Comparison of ENCODE assay signal across 13 cellular contexts in the genomic region with DNA sequence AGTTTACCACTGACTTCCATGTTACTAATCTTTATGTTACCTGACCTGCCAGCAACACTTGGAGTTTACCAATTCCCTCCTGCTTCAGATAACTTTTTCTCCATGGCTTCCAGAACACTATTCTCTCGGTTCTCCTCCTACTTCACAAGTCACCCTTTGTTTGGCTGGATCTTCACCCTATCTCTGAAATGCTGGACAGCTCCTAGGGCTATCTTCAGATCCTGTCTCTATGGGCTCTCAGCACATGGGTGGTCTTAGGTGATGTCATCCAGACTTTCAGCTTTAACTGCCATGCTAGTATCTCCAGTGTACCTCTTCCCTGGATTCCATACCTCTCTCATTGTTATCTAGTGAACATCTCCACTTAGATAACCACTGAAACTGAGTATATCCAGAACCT. TPM values are rescaled to one million over a fixed set of nuclear protein-coding genes. Genes with fewer than 3 reads are reported as not detected.
A peak's percentile ranks its signal among the peaks of the same experiment; 100 is the strongest.
DNase-seq lines count a peak whose midpoint lies in the region; ATAC-seq and TF ChIP-seq lines count a peak whose summit lies in the region.
"Had no signal": no experiment of that assay in that cellular context is flagged by ENCODE, and none has a peak within 500 bp of the region (broad histone marks: within the 10 kb centered on the region; RNA-seq: fewer than 3 reads in every experiment).

No MANE protein-coding gene starts in this region.

- H2AFZ ChIP-seq in DND-41 (ENCODE audit: low read depth, low read length): no peak overlapping the region

- H3K4me1 ChIP-seq in DND-41 (ENCODE audit: insufficient read depth, low read length) (no peaks in the 10 kb centered on the region), HEK293 (ENCODE audit: control insufficient read depth, insufficient read depth, low read length) (no peaks in the 10 kb centered on the region)
- H3K4me1 ChIP-seq: Caco-2, HAP-1 had no signal

- H3K9ac ChIP-seq in DND-41 (ENCODE audit: low read depth, low read length): no peak overlapping the region

- no peaks in the 10 kb centered on the region for H3K9me3 ChIP-seq in DND-41 (ENCODE audit: insufficient read depth, low read length, severe bottlenecking)
- no peaks in the 10 kb centered on the region for H3K9me3 ChIP-seq in HEK293 (ENCODE audit: control insufficient read depth, insufficient read depth, low read depth, low read length)
- H3K9me3 ChIP-seq: Caco-2, HAP-1 had no signal

- DNase-seq in DND-41 (no peak), caudate nucleus (lab: John Stamatoyannopoulos, UW) (no peak), myocyte (ENCODE audit: low read depth) (peak; percentile 21), posterior cingulate gyrus (no peak)
- DNase-seq: Caco-2; CD8-positive, alpha-beta memory T cell; GF-D8; IMR-90; KG1 had no signal

- POLR2A ChIA-PET in HEK293 (lab: Yijun Ruan, JAX): interaction anchor here (0.5 kb wide), 1 partner anchor 92 kb away, joined by 5 read pairs; no protein-coding TSS in a partner anchor

- H4K20me1 ChIP-seq in DND-41 (ENCODE audit: insufficient read depth, low read length): peaks cover 22% of the 10 kb centered on the region; the same call in 1 of the 2 replicates

- TF ChIP-seq CTCF in DND-41 (IDR thresholded peaks at IDR 0.05; ENCODE audit: borderline replicate concordance, extremely low read depth, low read length, poor library complexity, severe bottlenecking): no peak
- TF ChIP-seq CTCF in HEK293 (tag by site-specific recombination; IDR thresholded peaks at IDR 0.05): no peak

- H3K36me3 ChIP-seq in DND-41 (ENCODE audit: insufficient read depth, low read length) (peaks cover 97% of the 10 kb centered on the region), HEK293 (ENCODE audit: control insufficient read depth in 2 of 2, insufficient read depth in 1 of 2, low read length in 2 of 2) (peaks cover 22 to 99% of the 10 kb centered on the region in 2 experiments)

- H3K27ac ChIP-seq in DND-41 (ENCODE audit: low read length): no peak overlapping the region
- no peak overlapping the region for H3K27ac ChIP-seq in HEK293 (ENCODE audit: extremely low read depth, low read depth, low read length)
- peak overlapping the region; percentile 2 for H3K27ac ChIP-seq in caudate nucleus (ENCODE audit: low read depth, low read length)

- no peak overlapping the region for H3K4me2 ChIP-seq in DND-41 (ENCODE audit: insufficient read depth, low read length)

- H3K4me3 ChIP-seq in DND-41 (ENCODE audit: low read depth in 1 of 2, low read length in 2 of 2) (no peak overlapping the region), HEK293 (ENCODE audit: low read depth, low read length) (no peak overlapping the region)
- H3K4me3 ChIP-seq: HAP-1 had no signal

- ATAC-seq in DND-41 (ENCODE audit: insufficient read depth, low read depth) (peak; percentile 49; the same call in 2 of the 3 replicates), HG03025 (IDR thresholded peaks at IDR 0.05; ENCODE audit: low FRiP score, unreplicated experiment) (no peak), GM19023 (IDR thresholded peaks at IDR 0.05; ENCODE audit: unreplicated experiment) (no peak)

- H3K27me3 ChIP-seq in DND-41 (ENCODE audit: insufficient read depth, low read length, poor library complexity): no peaks in the 10 kb centered on the region

- intact Hi-C loops in posterior cingulate gyrus (cut with DNase I): no loop called here

- CTCF ChIA-PET in HEK293 (lab: Yijun Ruan, JAX): interaction anchor here (0.6 to 1.4 kb wide), 2 partner anchors 27 to 165 kb away, joined by 3 read pairs; no protein-coding TSS in a partner anchor

- H3K79me2 ChIP-seq in DND-41 (ENCODE audit: insufficient read depth, low read length): no peaks in the 10 kb centered on the region

TF ChIP-seq in HEK293, 187 proteins besides CTCF, POLR2A, EP300 and RAD21:
- TF ChIP-seq, protein P1, sequence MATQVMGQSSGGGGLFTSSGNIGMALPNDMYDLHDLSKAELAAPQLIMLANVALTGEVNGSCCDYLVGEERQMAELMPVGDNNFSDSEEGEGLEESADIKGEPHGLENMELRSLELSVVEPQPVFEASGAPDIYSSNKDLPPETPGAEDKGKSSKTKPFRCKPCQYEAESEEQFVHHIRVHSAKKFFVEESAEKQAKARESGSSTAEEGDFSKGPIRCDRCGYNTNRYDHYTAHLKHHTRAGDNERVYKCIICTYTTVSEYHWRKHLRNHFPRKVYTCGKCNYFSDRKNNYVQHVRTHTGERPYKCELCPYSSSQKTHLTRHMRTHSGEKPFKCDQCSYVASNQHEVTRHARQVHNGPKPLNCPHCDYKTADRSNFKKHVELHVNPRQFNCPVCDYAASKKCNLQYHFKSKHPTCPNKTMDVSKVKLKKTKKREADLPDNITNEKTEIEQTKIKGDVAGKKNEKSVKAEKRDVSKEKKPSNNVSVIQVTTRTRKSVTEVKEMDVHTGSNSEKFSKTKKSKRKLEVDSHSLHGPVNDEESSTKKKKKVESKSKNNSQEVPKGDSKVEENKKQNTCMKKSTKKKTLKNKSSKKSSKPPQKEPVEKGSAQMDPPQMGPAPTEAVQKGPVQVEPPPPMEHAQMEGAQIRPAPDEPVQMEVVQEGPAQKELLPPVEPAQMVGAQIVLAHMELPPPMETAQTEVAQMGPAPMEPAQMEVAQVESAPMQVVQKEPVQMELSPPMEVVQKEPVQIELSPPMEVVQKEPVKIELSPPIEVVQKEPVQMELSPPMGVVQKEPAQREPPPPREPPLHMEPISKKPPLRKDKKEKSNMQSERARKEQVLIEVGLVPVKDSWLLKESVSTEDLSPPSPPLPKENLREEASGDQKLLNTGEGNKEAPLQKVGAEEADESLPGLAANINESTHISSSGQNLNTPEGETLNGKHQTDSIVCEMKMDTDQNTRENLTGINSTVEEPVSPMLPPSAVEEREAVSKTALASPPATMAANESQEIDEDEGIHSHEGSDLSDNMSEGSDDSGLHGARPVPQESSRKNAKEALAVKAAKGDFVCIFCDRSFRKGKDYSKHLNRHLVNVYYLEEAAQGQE (tag by site-specific recombination; IDR thresholded peaks at IDR 0.05): peak; percentile 84
- no peak for TF ChIP-seq ZNF23 (tag by site-specific recombination; IDR thresholded peaks at IDR 0.05; ENCODE audit: borderline replicate concordance)

RNA-seq across cellular contexts. Expression of a gene that starts 12.2 kb away (rescaled TPM):
- 2.1 and 2.7 TPM in 2 replicates for total RNA-seq in myocyte
- polyA plus RNA-seq in myocyte (2012): 3.1 TPM
- polyA plus RNA-seq: CD8-positive, alpha-beta memory T cell had no signal

RNA-seq across cellular contexts. Expression of a gene that starts 25.6 kb away (rescaled TPM):
- 329 and 379 TPM in 2 replicates for total RNA-seq in myocyte
- 247 TPM for polyA plus RNA-seq in myocyte (2012)

RNA-seq across cellular contexts. Expression of a gene that starts 25.7 kb away (rescaled TPM):
- 32.1 and 37.3 TPM in 2 replicates for total RNA-seq in myocyte
- 36.2 TPM for polyA plus RNA-seq in myocyte (2012)

RNA-seq across cellular contexts. Expression of a gene that starts 54.3 kb away (rescaled TPM):
- total RNA-seq in myocyte: 104 and 126 TPM in 2 replicates
- polyA plus RNA-seq in myocyte (2012): 74.6 TPM

RNA-seq across cellular contexts. Expression of a gene that starts 54.8 kb away (rescaled TPM):
- 42.5 and 54.2 TPM in 2 replicates for total RNA-seq in myocyte
- 79.5 TPM for polyA plus RNA-seq in myocyte (2012)
